2 cellular contexts compared by ENCODE assay signal in genomic region chr11:72069200-72069599, GRCh38.
TF ChIP-seq lines count a peak whose summit lies in the region.

No MANE protein-coding gene starts in this region.

TF ChIP-seq in SK-N-SH, 30 proteins besides CTCF, POLR2A, EP300 and RAD21 (continued from another document):
- TF ChIP-seq, protein P1, sequence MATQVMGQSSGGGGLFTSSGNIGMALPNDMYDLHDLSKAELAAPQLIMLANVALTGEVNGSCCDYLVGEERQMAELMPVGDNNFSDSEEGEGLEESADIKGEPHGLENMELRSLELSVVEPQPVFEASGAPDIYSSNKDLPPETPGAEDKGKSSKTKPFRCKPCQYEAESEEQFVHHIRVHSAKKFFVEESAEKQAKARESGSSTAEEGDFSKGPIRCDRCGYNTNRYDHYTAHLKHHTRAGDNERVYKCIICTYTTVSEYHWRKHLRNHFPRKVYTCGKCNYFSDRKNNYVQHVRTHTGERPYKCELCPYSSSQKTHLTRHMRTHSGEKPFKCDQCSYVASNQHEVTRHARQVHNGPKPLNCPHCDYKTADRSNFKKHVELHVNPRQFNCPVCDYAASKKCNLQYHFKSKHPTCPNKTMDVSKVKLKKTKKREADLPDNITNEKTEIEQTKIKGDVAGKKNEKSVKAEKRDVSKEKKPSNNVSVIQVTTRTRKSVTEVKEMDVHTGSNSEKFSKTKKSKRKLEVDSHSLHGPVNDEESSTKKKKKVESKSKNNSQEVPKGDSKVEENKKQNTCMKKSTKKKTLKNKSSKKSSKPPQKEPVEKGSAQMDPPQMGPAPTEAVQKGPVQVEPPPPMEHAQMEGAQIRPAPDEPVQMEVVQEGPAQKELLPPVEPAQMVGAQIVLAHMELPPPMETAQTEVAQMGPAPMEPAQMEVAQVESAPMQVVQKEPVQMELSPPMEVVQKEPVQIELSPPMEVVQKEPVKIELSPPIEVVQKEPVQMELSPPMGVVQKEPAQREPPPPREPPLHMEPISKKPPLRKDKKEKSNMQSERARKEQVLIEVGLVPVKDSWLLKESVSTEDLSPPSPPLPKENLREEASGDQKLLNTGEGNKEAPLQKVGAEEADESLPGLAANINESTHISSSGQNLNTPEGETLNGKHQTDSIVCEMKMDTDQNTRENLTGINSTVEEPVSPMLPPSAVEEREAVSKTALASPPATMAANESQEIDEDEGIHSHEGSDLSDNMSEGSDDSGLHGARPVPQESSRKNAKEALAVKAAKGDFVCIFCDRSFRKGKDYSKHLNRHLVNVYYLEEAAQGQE (IDR thresholded peaks at IDR 0.05; ENCODE audit: low read depth, low read length) = no peak
TF ChIP-seq in SK-N-SH: peak in this region for 0.

TF ChIP-seq in GM12878, 131 proteins besides CTCF, POLR2A, EP300 and RAD21 (continued from another document):
- TF ChIP-seq, protein P2, sequence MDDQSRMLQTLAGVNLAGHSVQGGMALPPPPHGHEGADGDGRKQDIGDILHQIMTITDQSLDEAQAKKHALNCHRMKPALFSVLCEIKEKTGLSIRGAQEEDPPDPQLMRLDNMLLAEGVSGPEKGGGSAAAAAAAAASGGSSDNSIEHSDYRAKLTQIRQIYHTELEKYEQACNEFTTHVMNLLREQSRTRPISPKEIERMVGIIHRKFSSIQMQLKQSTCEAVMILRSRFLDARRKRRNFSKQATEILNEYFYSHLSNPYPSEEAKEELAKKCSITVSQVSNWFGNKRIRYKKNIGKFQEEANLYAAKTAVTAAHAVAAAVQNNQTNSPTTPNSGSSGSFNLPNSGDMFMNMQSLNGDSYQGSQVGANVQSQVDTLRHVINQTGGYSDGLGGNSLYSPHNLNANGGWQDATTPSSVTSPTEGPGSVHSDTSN (IDR thresholded peaks at IDR 0.05; ENCODE audit: insufficient replicate concordance, low read depth, low read length) = no peak
